ENCODE assay signal across 23 cellular contexts in the genomic region with DNA sequence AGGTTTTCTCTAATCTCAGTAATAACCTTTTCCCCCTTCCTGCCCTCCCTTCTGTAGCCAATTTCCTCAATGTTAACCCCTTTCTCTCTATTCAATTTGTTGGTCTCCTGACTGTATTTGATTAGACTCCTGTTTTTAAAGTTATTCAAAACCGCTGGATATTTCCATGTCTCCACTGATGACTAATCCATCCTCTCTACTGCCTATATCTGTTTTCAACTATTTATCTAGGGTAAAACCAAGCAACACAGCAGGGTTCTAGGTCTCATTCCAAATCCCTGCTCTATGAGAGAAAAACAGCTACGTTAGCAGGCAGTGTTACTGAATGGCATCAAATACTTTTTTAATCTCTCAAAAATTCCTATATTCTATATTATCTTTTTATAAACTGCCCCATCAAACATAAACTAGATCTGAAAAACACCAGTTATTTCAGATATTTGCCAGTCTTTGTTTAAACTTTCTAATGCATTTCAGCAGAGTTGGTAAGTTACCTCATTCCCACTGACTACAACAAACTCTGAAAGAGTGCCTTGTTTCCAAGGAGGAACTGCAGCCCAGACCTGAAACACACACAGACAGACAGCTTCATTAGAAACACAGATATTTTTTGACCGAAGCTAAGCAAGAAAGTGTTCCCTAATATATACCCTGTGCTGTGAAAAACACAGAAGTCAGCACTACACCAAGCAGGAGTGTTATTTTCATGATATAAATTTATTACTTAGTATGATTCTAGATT. TPM values are rescaled to one million over a fixed set of nuclear protein-coding genes. Genes with fewer than 3 reads are reported as not detected.
DNase-seq lines count a peak whose midpoint lies in the region; ATAC-seq and TF ChIP-seq lines count a peak whose summit lies in the region.
"Had no signal": no experiment of that assay in that cellular context is flagged by ENCODE, and none has a peak within 500 bp of the region (broad histone marks: within the 10 kb centered on the region; RNA-seq: fewer than 3 reads in every experiment).

No MANE protein-coding gene starts in this region.

- no peaks in the 10 kb centered on the region for H3K9me2 ChIP-seq in Karpas-422 (replicated peaks; ENCODE audit: insufficient read depth, low read length)

- no peak overlapping the region for H3K4me3 Mint-ChIP-seq in natural killer cell
- H3K4me3 Mint-ChIP-seq: dendritic cell treated with granulocyte-macrophage colony-stimulating factor and Interleukin-4, amounts not matched to agents 40 ng/mL and 50 ng/mL, for 4 days; memory B cell; nephron progenitor cell had no signal

- 78% methylated on average over 2 of the region's 3 CpGs; no CpG with 5 or more reads in 1 of the 2 experiments for WGBS in mesodermal cell (ENCODE audit: insufficient coverage in 2 of 2), 2 experiments

- no peaks in the 10 kb centered on the region; the same call in 1 of the 2 replicates for H3K9me3 ChIP-seq in Karpas-422 (ENCODE audit: low read length)
- H3K9me3 ChIP-seq in mesodermal cell (ENCODE audit: control insufficient read depth, low read length), result no peaks in the 10 kb centered on the region
- H3K9me3 ChIP-seq: right atrium auricular region, stomach had no signal

- no peak overlapping the region for H3K27ac Mint-ChIP-seq in natural killer cell
- H3K27ac Mint-ChIP-seq: dendritic cell treated with granulocyte-macrophage colony-stimulating factor and Interleukin-4, amounts not matched to agents 40 ng/mL and 50 ng/mL, for 4 days; memory B cell; nephron progenitor cell had no signal

- H3K36me3 ChIP-seq in Karpas-422 (ENCODE audit: insufficient read depth, low read length) (peaks cover 35% of the 10 kb centered on the region), mesodermal cell (ENCODE audit: control insufficient read depth, insufficient read depth, low read length) (peaks cover 5% of the 10 kb centered on the region)
- H3K36me3 ChIP-seq: right atrium auricular region had no signal

- peaks cover 10% of the 10 kb centered on the region for H3K79me2 ChIP-seq in Karpas-422 (ENCODE audit: low read length)

- DNase-seq in Daoy (ENCODE audit: low read depth), result peak; percentile 40
- no peak for DNase-seq in Karpas-422
- DNase-seq in brain pericyte (ENCODE audit: low read depth, low spot score), result peak; percentile 44
- no peak for DNase-seq in natural killer cell
- DNase-seq in RPMI8226, result no peak
- DNase-seq: activated effector memory CD4-positive, alpha-beta T cell treated with anti-CD3 and anti-CD28 coated beads, Interleukin-2, amount 50 U/mL, for 16 hours; EL; erythroblast; head of caudate nucleus; MV-4-11; NCI-H2029; NCI-H510A; nephron progenitor cell; Right ventricle myocardium superior; stomach; T-helper 2 cell had no signal

- H3K4me1 ChIP-seq in Karpas-422 (ENCODE audit: low read length), result peaks cover 35% of the 10 kb centered on the region
- H3K4me1 ChIP-seq in mesodermal cell (ENCODE audit: control insufficient read depth, insufficient read depth, low read length, poor library complexity, severe bottlenecking), result peaks cover 5% of the 10 kb centered on the region
- H3K4me1 ChIP-seq: right atrium auricular region, stomach had no signal

- H3K27ac ChIP-seq in Karpas-422 (ENCODE audit: low read length), result peak overlapping the region; percentile 62
- H3K27ac ChIP-seq in mesodermal cell (ENCODE audit: low read depth, low read length, severe bottlenecking), result peak overlapping the region; percentile 52
- H3K27ac ChIP-seq: right atrium auricular region, stomach had no signal

- H3K27me3 ChIP-seq in Karpas-422 (ENCODE audit: low read length), result no peaks in the 10 kb centered on the region
- H3K27me3 ChIP-seq: right atrium auricular region, stomach had no signal

- ATAC-seq in GM21825 (IDR thresholded peaks at IDR 0.05; ENCODE audit: unreplicated experiment) (no peak), natural killer cell (no peak), HG03175 (IDR thresholded peaks at IDR 0.05; ENCODE audit: unreplicated experiment) (no peak)
- ATAC-seq: activated CD4-positive, CD25-positive, alpha-beta regulatory T cell treated with anti-CD3 and anti-CD28 coated beads, Interleukin-2, amount 50 U/mL, for 24 hours had no signal

- H3K9me3 Mint-ChIP-seq in natural killer cell, result no peaks in the 10 kb centered on the region

- H3K4me3 ChIP-seq in Karpas-422 (ENCODE audit: low read length) (no peak overlapping the region), mesodermal cell (ENCODE audit: extremely low read depth, insufficient read depth, low read length, poor library complexity, severe bottlenecking) (no peak overlapping the region)
- H3K4me3 ChIP-seq: right atrium auricular region, stomach had no signal

- intact Hi-C loops in natural killer cell (cut with micrococcal nuclease), result no loop called here

- H2AFZ ChIP-seq in Karpas-422 (ENCODE audit: low read length), result no peak overlapping the region

- TF ChIP-seq CTCF in natural killer cell (IDR thresholded peaks at IDR 0.05), result no peak

- no peaks in the 10 kb centered on the region for H3K27me3 Mint-ChIP-seq in natural killer cell (ENCODE audit: low read depth in 2 of 2)
- H3K27me3 Mint-ChIP-seq: dendritic cell treated with granulocyte-macrophage colony-stimulating factor and Interleukin-4, amounts not matched to agents 40 ng/mL and 50 ng/mL, for 4 days; memory B cell had no signal

- H3K4me1 Mint-ChIP-seq in natural killer cell, result no peaks in the 10 kb centered on the region

- H4K20me1 ChIP-seq in Karpas-422 (ENCODE audit: insufficient read depth, low read depth, low read length), result no peaks in the 10 kb centered on the region

- H3K36me3 Mint-ChIP-seq in natural killer cell, result no peaks in the 10 kb centered on the region

- no peak overlapping the region for H3K4me2 ChIP-seq in Karpas-422 (ENCODE audit: low read depth, low read length, poor library complexity, severe bottlenecking)

- peak overlapping the region; percentile 7; the same call in 1 of the 2 replicates for H3K9ac ChIP-seq in Karpas-422 (ENCODE audit: low read length)

RNA-seq across cellular contexts. Expression of gene RTN4IP1, which starts 8.2 kb away (rescaled TPM):
- 20.1 and 23.3 TPM in 2 replicates for total RNA-seq in Daoy (2014; rRNA removed; shearing (Covaris generic))
- total RNA-seq in Karpas-422 (2014; rRNA removed; shearing (Covaris generic); ENCODE audit: low replicate concordance), result 14.3 and 17.1 TPM in 2 replicates
- polyA plus RNA-seq in mesodermal cell (2013, experiment 1 of 2), result 9.4 TPM
- 8.7 TPM for polyA plus RNA-seq in mesodermal cell (2013, experiment 2 of 2)
- 1 to 10 TPM; 2.9 to 5.5 (median 5.0) TPM for total RNA-seq in natural killer cell

RNA-seq across cellular contexts. Expression of gene QRSL1, which starts 8.3 kb away (rescaled TPM):
- total RNA-seq in Daoy (2014; rRNA removed; shearing (Covaris generic)), result 15.5 and 16.5 TPM in 2 replicates
- total RNA-seq in Karpas-422 (2014; rRNA removed; shearing (Covaris generic); ENCODE audit: low replicate concordance), result 48.1 and 61.4 TPM in 2 replicates
- 10.1 TPM for polyA plus RNA-seq in mesodermal cell (2013, experiment 1 of 2)
- polyA plus RNA-seq in mesodermal cell (2013, experiment 2 of 2), result 13.7 TPM
- 1 to 10 TPM; 5.6 to 8.4 (median 6.5) TPM for total RNA-seq in natural killer cell

Comparison
In these comparisons a context has a peak if more than half of its experiments do, and no peak if none do; other contexts are left out.
1. DNase-seq: peak in Daoy (single experiment) and brain pericyte (single experiment); none in Karpas-422 (single experiment), natural killer cell (single experiment) and RPMI8226 (single experiment).